22 cellular contexts compared by ENCODE assay signal in genomic region chr11:64718084-64718779, GRCh38.
"Had no signal": no experiment of that assay in that cellular context is flagged by ENCODE, and none has a peak within 500 bp of the region (broad histone marks: within the 10 kb centered on the region; RNA-seq: fewer than 3 reads in every experiment).

No MANE protein-coding gene starts in this region.

- DNase-seq: activated CD4-positive, alpha-beta T cell treated with anti-CD3 and anti-CD28 coated beads, Interleukin-2, amount 10 ng/mL, durations not matched to agents 24 days and 14 days; activated CD8-positive, alpha-beta memory T cell treated with anti-CD3 and anti-CD28 coated beads, Interleukin-2, amount 10 ng/mL, durations not matched to agents 7 days and 5 days; activated CD8-positive, alpha-beta T cell treated with anti-CD3 and anti-CD28 coated beads for 36 hours; activated gamma-delta T cell treated with Interleukin-2 at 50 U/mL for 16 hours; activated T-cell treated with anti-CD3 and anti-CD28 coated beads for 4 hours; body of pancreas; endodermal cell; esophagus squamous epithelium; gastrocnemius medialis; left cardiac atrium; midbrain; right lobe of liver; small intestine; stimulated activated CD4-positive, alpha-beta T cell treated with anti-CD3 and anti-CD28 coated beads, Interleukin-2, amount 100 ng/mL, for 24 hours; stomach had no signal

- H3K27ac ChIP-seq: body of pancreas, coronary artery, esophagus squamous epithelium, gastrocnemius medialis, heart left ventricle, right lobe of liver, stomach, suprapubic skin, tibial nerve, VCaP had no signal

- H3K27me3 ChIP-seq: right lobe of liver had no signal

- H3K36me3 ChIP-seq: esophagus squamous epithelium, gastrocnemius medialis, heart left ventricle, right lobe of liver, stomach, suprapubic skin, tibial nerve had no signal

- H3K9me3 ChIP-seq: body of pancreas, esophagus squamous epithelium, gastrocnemius medialis, heart left ventricle, right lobe of liver, stomach, suprapubic skin, tibial nerve had no signal

- H3K4me3 ChIP-seq: body of pancreas, coronary artery, esophagus squamous epithelium, gastrocnemius medialis, heart left ventricle, right lobe of liver, stomach, suprapubic skin, tibial nerve had no signal

- FAIRE-seq: islet of Langerhans, small intestine, urothelium cell line had no signal
